Comparison of ENCODE assay signal across 8 cellular contexts in genomic region chr20:25247100-25247665, GRCh38. TPM values are rescaled to one million over a fixed set of nuclear protein-coding genes. Genes with fewer than 3 reads are reported as not detected.
A peak's percentile ranks its signal among the peaks of the same experiment; 100 is the strongest.
DNase-seq lines count a peak whose midpoint lies in the region; ATAC-seq and TF ChIP-seq lines count a peak whose summit lies in the region.

No MANE protein-coding gene starts in this region.

- peak overlapping the region; percentile 74 for H3K27ac Mint-ChIP-seq in MCF 10A (ENCODE audit: low read depth, unreplicated experiment)

- no peak overlapping the region for H3K9ac ChIP-seq in iPS-18a (ENCODE audit: low read length)

- no peaks in the 10 kb centered on the region for H3K27me3 Mint-ChIP-seq in MCF 10A (ENCODE audit: insufficient read depth, unreplicated experiment)

- no peaks in the 10 kb centered on the region for H3K9me3 Mint-ChIP-seq in MCF 10A (ENCODE audit: unreplicated experiment)

- peaks cover 14% of the 10 kb centered on the region for H3K27me3 ChIP-seq in iPS-18a (ENCODE audit: control insufficient read depth, insufficient read depth, low read length)

- CTCF ChIA-PET in MCF 10A (lab: Yijun Ruan, JAX), result interaction anchor here (0.5 to 6.5 kb wide), 34 partner anchors 8 to 831 kb away, joined by 3 to 92 read pairs (median 4); no protein-coding TSS in a partner anchor

- H3K36me3 ChIP-seq in iPS-18a (ENCODE audit: control insufficient read depth, low read depth, low read length), result no peaks in the 10 kb centered on the region

- peak overlapping the region; percentile 67 for H3K4me3 ChIP-seq in iPS-18a (ENCODE audit: low read length)

- ATAC-seq in GM18867 (IDR thresholded peaks at IDR 0.05; ENCODE audit: unreplicated experiment) (peak; percentile 1), HG03439 (IDR thresholded peaks at IDR 0.05; ENCODE audit: unreplicated experiment) (peak; percentile 1)

- H3K4me1 ChIP-seq in iPS-18a (ENCODE audit: control insufficient read depth, low read depth, low read length), result peaks cover 14% of the 10 kb centered on the region

- peaks cover 26% of the 10 kb centered on the region for H3K36me3 Mint-ChIP-seq in MCF 10A (ENCODE audit: insufficient read depth, unreplicated experiment)

- no peaks in the 10 kb centered on the region for H3K9me3 ChIP-seq in iPS-18a (ENCODE audit: control insufficient read depth, low read depth, low read length)

- intact Hi-C loops in MCF 10A (cut with micrococcal nuclease), result loop anchor here (1.0 to 10.0 kb wide), 7 partner anchors 9 to 252 kb away; no protein-coding TSS in a partner anchor

- H3K4me1 Mint-ChIP-seq in MCF 10A (ENCODE audit: insufficient read depth, unreplicated experiment), result peaks cover 24% of the 10 kb centered on the region

- peak; percentile 28 for TF ChIP-seq CTCF in C4-2B (conservative IDR thresholded peaks at IDR 0.05)
- TF ChIP-seq CTCF in MCF 10A (IDR thresholded peaks at IDR 0.05; ENCODE audit: unreplicated experiment), result peak; percentile 21

- POLR2A ChIA-PET in MCF 10A (lab: Yijun Ruan, JAX), result interaction anchor here (0.7 to 15.4 kb wide), 37 partner anchors 9 to 1886 kb away, joined by 3 to 517 read pairs (median 4); partner anchors contain the start of genes ABHD12, ACSS1, APMAP and ENTPD6

- H3K4me3 Mint-ChIP-seq in MCF 10A (ENCODE audit: unreplicated experiment), result peak overlapping the region; percentile 93

- DNase-seq in RKO (ENCODE audit: low spot score) (peak; percentile 84), MCF 10A (ENCODE audit: unreplicated experiment) (peak; percentile 79), renal cortical epithelial cell (ENCODE audit: low read depth) (peak; percentile 51), NCI-H774 (lab: John Stamatoyannopoulos, UW) (no peak)

- no TSS peak for BruUV-seq in MCF 10A (replicated peaks; lab: Mats Ljungman, UMichigan)

- peak overlapping the region; percentile 93 for H3K27ac ChIP-seq in C4-2B
- no peak overlapping the region for H3K27ac ChIP-seq in iPS-18a (ENCODE audit: low read length)

RNA-seq across cellular contexts. Expression of gene PYGB, which starts 0.7 kb away (rescaled TPM):
- total RNA-seq in MCF 10A (2022) (375 and 435 TPM in 2 replicates), renal cortical epithelial cell (129 and 155 TPM in 2 replicates)

RNA-seq across cellular contexts. Expression of gene ENTPD6, which starts 51.7 kb away (rescaled TPM):
- total RNA-seq in MCF 10A (2022) (98.0 and 99.5 TPM in 2 replicates), renal cortical epithelial cell (62.1 and 86.3 TPM in 2 replicates)
